ENCODE assay signal across 19 cellular contexts in the genomic region with DNA sequence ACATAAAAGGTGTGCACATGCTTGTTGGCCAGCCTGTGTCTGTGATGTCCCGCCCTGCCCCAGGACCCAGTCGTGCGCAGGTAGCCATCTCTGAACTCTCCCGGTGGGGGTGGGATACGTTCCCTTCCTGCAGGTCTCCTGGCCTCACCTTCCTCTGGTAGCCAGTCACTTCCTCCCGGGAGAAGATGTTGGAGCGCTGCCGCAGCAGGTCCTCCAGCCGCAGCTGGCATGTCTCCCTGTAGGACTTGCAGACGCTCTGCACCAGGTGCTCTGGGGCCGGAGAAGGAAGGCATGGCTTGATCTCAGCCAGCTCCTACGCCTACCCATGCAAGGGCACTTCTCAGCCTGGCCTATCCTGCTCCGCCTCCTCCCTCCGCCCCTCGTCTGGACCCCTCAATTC. TPM values are rescaled to one million over a fixed set of nuclear protein-coding genes. Genes with fewer than 3 reads are reported as not detected.
DNase-seq lines count a peak whose midpoint lies in the region; ATAC-seq and TF ChIP-seq lines count a peak whose summit lies in the region.
"Had no signal": no experiment of that assay in that cellular context is flagged by ENCODE, and none has a peak within 500 bp of the region (broad histone marks: within the 10 kb centered on the region; RNA-seq: fewer than 3 reads in every experiment).

No MANE protein-coding gene starts in this region.

- peaks cover 55 to 82% (median 68%) of the 10 kb centered on the region in 4 donors for H3K4me1 Mint-ChIP-seq in CD4-positive, alpha-beta memory T cell
- H3K4me1 Mint-ChIP-seq in effector memory CD8-positive, alpha-beta T cell (ENCODE audit: low read depth in 2 of 2): peaks cover 34 to 55% of the 10 kb centered on the region in 2 donors
- no peaks in the 10 kb centered on the region for H3K4me1 Mint-ChIP-seq in stimulated activated memory B cell treated with anti-CD40 and anti-IgM and Interleukin-4, amounts not matched to agents 10 μg/mL and 1 μg/mL and 100 μg/mL, for 72 hours

- no peaks in the 10 kb centered on the region for H3K9me3 Mint-ChIP-seq in CD4-positive, alpha-beta memory T cell
- H3K9me3 Mint-ChIP-seq in effector memory CD8-positive, alpha-beta T cell: no peaks in the 10 kb centered on the region
- no peaks in the 10 kb centered on the region for H3K9me3 Mint-ChIP-seq in stimulated activated memory B cell treated with anti-CD40 and anti-IgM and Interleukin-4, amounts not matched to agents 10 μg/mL and 1 μg/mL and 100 μg/mL, for 72 hours

- TF ChIP-seq CTCF in RWPE2 (IDR thresholded peaks at IDR 0.05; ENCODE audit: poor library complexity, severe bottlenecking): no peak

- intact Hi-C loops in CD4-positive, alpha-beta memory T cell (cut with micrococcal nuclease): no loop called here
- intact Hi-C loops in left colon (cut with DNase I, micrococcal nuclease): no loop called here

- peaks cover 15 to 16% of the 10 kb centered on the region in 2 donors for H3K36me3 Mint-ChIP-seq in CD4-positive, alpha-beta memory T cell
- peaks cover 54% of the 10 kb centered on the region for H3K36me3 Mint-ChIP-seq in effector memory CD8-positive, alpha-beta T cell (ENCODE audit: insufficient read depth)
- H3K36me3 Mint-ChIP-seq in stimulated activated memory B cell treated with anti-CD40 and anti-IgM and Interleukin-4, amounts not matched to agents 10 μg/mL and 1 μg/mL and 100 μg/mL, for 72 hours: no peaks in the 10 kb centered on the region

- H3K4me3 ChIP-seq in CD4-positive, alpha-beta memory T cell (ENCODE audit: low read length in 2 of 2): no peak overlapping the region
- H3K4me3 ChIP-seq in RWPE2 (ENCODE audit: severe bottlenecking) (no peak overlapping the region), thymus (ENCODE audit: low read length) (no peak overlapping the region)
- H3K4me3 ChIP-seq: A549, GM12878 had no signal

- H3K27me3 Mint-ChIP-seq in CD4-positive, alpha-beta memory T cell: no peaks in the 10 kb centered on the region
- no peaks in the 10 kb centered on the region for H3K27me3 Mint-ChIP-seq in effector memory CD8-positive, alpha-beta T cell
- peaks cover 33% of the 10 kb centered on the region for H3K27me3 Mint-ChIP-seq in stimulated activated memory B cell treated with anti-CD40 and anti-IgM and Interleukin-4, amounts not matched to agents 10 μg/mL and 1 μg/mL and 100 μg/mL, for 72 hours

- CTCF ChIA-PET in CD4-positive, alpha-beta memory T cell (lab: Charles Lee; ENCODE audit: partially characterized antibody): interaction anchor here (2.8 to 4.8 kb wide), 2 partner anchors 15 to 20 kb away, joined by 26 to 37 read pairs; no protein-coding TSS in a partner anchor

- H3K27ac ChIP-seq in CD4-positive, alpha-beta memory T cell (ENCODE audit: low read depth, low read length): peak overlapping the region; percentile 49
- H3K27ac ChIP-seq in RWPE2 (ENCODE audit: poor library complexity, severe bottlenecking) (no peak overlapping the region), thymus (ENCODE audit: low read depth) (peak overlapping the region; percentile 50)
- H3K27ac ChIP-seq: A549 had no signal

- peak overlapping the region in 3 of 8 donors; percentile 33 to 46 (median 40) for H3K4me3 Mint-ChIP-seq in CD4-positive, alpha-beta memory T cell
- H3K4me3 Mint-ChIP-seq in effector memory CD8-positive, alpha-beta T cell: peak overlapping the region in 1 of 2 donors; percentile 89
- no peak overlapping the region for H3K4me3 Mint-ChIP-seq in stimulated activated memory B cell treated with anti-CD40 and anti-IgM and Interleukin-4, amounts not matched to agents 10 μg/mL and 1 μg/mL and 100 μg/mL, for 72 hours

- DNase-seq in CD4-positive, alpha-beta memory T cell: no peak
- peak; percentile 35 for DNase-seq in RWPE2 (ENCODE audit: low spot score)
- no peak for DNase-seq in effector memory CD8-positive, alpha-beta T cell
- DNase-seq in midbrain (lab: John Stamatoyannopoulos, UW): no peak
- DNase-seq in left colon: no peak
- DNase-seq: BE2C, DMS153, IMR-90, KG1 had no signal

- H3K9me3 ChIP-seq in CD4-positive, alpha-beta memory T cell (ENCODE audit: control insufficient read depth in 1 of 2, low read length in 2 of 2): no peaks in the 10 kb centered on the region
- H3K9me3 ChIP-seq in RWPE2 (ENCODE audit: severe bottlenecking) (no peaks in the 10 kb centered on the region), thymus (ENCODE audit: control insufficient read depth) (no peaks in the 10 kb centered on the region)
- H3K9me3 ChIP-seq: A549, BE2C had no signal

- H3K27me3 ChIP-seq in CD4-positive, alpha-beta memory T cell (ENCODE audit: insufficient read depth, low read length): no peaks in the 10 kb centered on the region
- H3K27me3 ChIP-seq in RWPE2 (ENCODE audit: insufficient read depth, poor library complexity, severe bottlenecking) (no peaks in the 10 kb centered on the region), thymus (ENCODE audit: control insufficient read depth, insufficient read depth) (no peaks in the 10 kb centered on the region)
- H3K27me3 ChIP-seq: BE2C had no signal

- no peaks in the 10 kb centered on the region for H3K36me3 ChIP-seq in CD4-positive, alpha-beta memory T cell (ENCODE audit: insufficient read depth, low read length)
- H3K36me3 ChIP-seq in RWPE2 (ENCODE audit: low read depth) (no peaks in the 10 kb centered on the region), thymus (ENCODE audit: control insufficient read depth, insufficient read depth) (peaks cover 66% of the 10 kb centered on the region)
- H3K36me3 ChIP-seq: BE2C had no signal

- POLR2A ChIA-PET in CD4-positive, alpha-beta memory T cell (lab: Charles Lee; ENCODE audit: partially characterized antibody): interaction anchor here (3.0 to 14.6 kb wide), 4 partner anchors 12 to 51 kb away, joined by 18 to 233 read pairs (median 27); a partner anchor contains a TSS

- ATAC-seq in RWPE2 (ENCODE audit: low read depth): no peak
- no peak for ATAC-seq in effector memory CD8-positive, alpha-beta T cell (replicated peaks)
- ATAC-seq in left colon: no peak
- no peak for ATAC-seq in HG03097 (IDR thresholded peaks at IDR 0.05; ENCODE audit: low FRiP score, unreplicated experiment)
- no peak for ATAC-seq in stimulated activated memory B cell treated with anti-CD40 and anti-IgM and Interleukin-4, amounts not matched to agents 10 μg/mL and 1 μg/mL and 100 μg/mL, for 72 hours
- ATAC-seq: A549, GM12878, HCT116 had no signal

- peak overlapping the region in 6 of 7 donors; percentile 35 to 95 (median 82) for H3K27ac Mint-ChIP-seq in CD4-positive, alpha-beta memory T cell
- peak overlapping the region; percentile 90 to 91 for H3K27ac Mint-ChIP-seq in effector memory CD8-positive, alpha-beta T cell
- no peak overlapping the region for H3K27ac Mint-ChIP-seq in stimulated activated memory B cell treated with anti-CD40 and anti-IgM and Interleukin-4, amounts not matched to agents 10 μg/mL and 1 μg/mL and 100 μg/mL, for 72 hours

- 97% methylated on average over 15 of the region's 15 CpGs for WGBS in thymus

- H3K4me1 ChIP-seq in CD4-positive, alpha-beta memory T cell (ENCODE audit: insufficient read depth, low read length): peaks cover 78% of the 10 kb centered on the region
- H3K4me1 ChIP-seq in RWPE2 (ENCODE audit: insufficient read depth, poor library complexity, severe bottlenecking): no peaks in the 10 kb centered on the region
- H3K4me1 ChIP-seq in thymus (ENCODE audit: control insufficient read depth, insufficient read depth, low read length): peaks cover 42% of the 10 kb centered on the region
- H3K4me1 ChIP-seq: A549, BE2C had no signal

RNA-seq across cellular contexts. Expression of a gene that starts 9.2 kb away (rescaled TPM):
- under 1 TPM; 0.36 to 0.52 TPM for total RNA-seq in CD4-positive, alpha-beta memory T cell
- polyA plus RNA-seq in CD4-positive, alpha-beta memory T cell: under 1 TPM in 1 of 2 donors, not detected in 1; 0.20 TPM
- 0.14 TPM for polyA plus RNA-seq in thymus
- total RNA-seq in left colon: under 1 TPM in 1 of 2 donors, not detected in 1; 0.20 TPM
- total RNA-seq: GM12878, H4, HT-29, IMR-90, LHCN-M2 had no signal
- polyA plus RNA-seq: A549, AG04450, GM12878, IMR-90 had no signal

RNA-seq across cellular contexts. Expression of a gene that starts 17.2 kb away (rescaled TPM):
- 10 to 100 TPM in 1 of 2 experiments, 1 to 10 TPM in 1; 10.0 to 11.2 TPM for total RNA-seq in CD4-positive, alpha-beta memory T cell
- polyA plus RNA-seq in CD4-positive, alpha-beta memory T cell: 10 to 100 TPM; 14.8 to 43.1 TPM
- 19.9 TPM for polyA plus RNA-seq in thymus
- total RNA-seq in left colon: 10 to 100 TPM; 18.3 TPM
- total RNA-seq: GM12878, IMR-90, LHCN-M2 had no signal
- polyA plus RNA-seq: AG04450, GM12878, IMR-90 had no signal

RNA-seq across cellular contexts. Expression of a gene that starts 24.1 kb away (rescaled TPM):
- 10 to 100 TPM; 29.1 to 29.3 TPM for total RNA-seq in CD4-positive, alpha-beta memory T cell
- 10 to 100 TPM; 16.6 to 18.8 TPM for polyA plus RNA-seq in CD4-positive, alpha-beta memory T cell
- polyA plus RNA-seq in thymus: 6.5 TPM
- total RNA-seq in left colon: 1 to 10 TPM; 3.3 to 7.2 TPM

RNA-seq across cellular contexts. Expression of a gene that starts 25.2 kb away (rescaled TPM):
- total RNA-seq in CD4-positive, alpha-beta memory T cell: 1 to 10 TPM; 1.0 to 1.7 TPM
- 1 to 10 TPM; 1.3 to 3.4 TPM for polyA plus RNA-seq in CD4-positive, alpha-beta memory T cell
- 0.34 TPM for polyA plus RNA-seq in thymus
- total RNA-seq in left colon: under 1 TPM; 0.81 to 0.92 TPM
- total RNA-seq: H4, IMR-90, LHCN-M2 had no signal
- polyA plus RNA-seq: A549, AG04450, IMR-90 had no signal

RNA-seq across cellular contexts. Expression of a gene that starts 39.1 kb away (rescaled TPM):
- not detected for total RNA-seq in CD4-positive, alpha-beta memory T cell
- under 1 TPM in 1 of 2 donors, not detected in 1; 0.40 TPM for polyA plus RNA-seq in CD4-positive, alpha-beta memory T cell
- polyA plus RNA-seq in thymus: 1.5 TPM
- not detected for total RNA-seq in left colon
- total RNA-seq: GM12878, H4, HT-29, IMR-90, LHCN-M2 had no signal
- polyA plus RNA-seq: A549, AG04450, IMR-90 had no signal
